In the genomic region with DNA sequence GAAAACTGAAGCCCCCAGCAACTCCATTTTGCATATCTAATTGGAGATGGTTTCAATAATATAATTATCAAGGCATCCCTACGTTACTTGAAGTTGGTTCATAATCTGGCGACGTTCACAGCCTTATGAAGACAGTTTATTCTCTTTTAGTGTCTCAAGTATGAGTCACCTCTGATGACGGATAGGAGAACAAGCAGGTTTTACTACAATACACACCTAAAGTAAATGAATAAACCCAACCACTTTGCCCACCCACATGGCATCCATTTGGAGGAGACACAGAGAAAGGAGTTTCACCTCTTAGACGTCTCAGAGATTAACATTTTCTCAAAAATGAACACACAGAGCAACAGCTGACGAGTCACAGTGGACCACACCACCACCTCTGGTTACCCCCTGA, we compare ENCODE assay signal across 21 cellular contexts. TPM values are rescaled to one million over a fixed set of nuclear protein-coding genes. Genes with fewer than 3 reads are reported as not detected.
DNase-seq lines count a peak whose midpoint lies in the region; ATAC-seq and TF ChIP-seq lines count a peak whose summit lies in the region.
"Had no signal": no experiment of that assay in that cellular context is flagged by ENCODE, and none has a peak within 500 bp of the region (broad histone marks: within the 10 kb centered on the region; RNA-seq: fewer than 3 reads in every experiment).

No MANE protein-coding gene starts in this region.

- H3K27ac Mint-ChIP-seq in stimulated activated naive B cell treated with anti-CD40 and anti-IgM and Interleukin-4, amounts not matched to agents 10 μg/mL and 1 μg/mL and 100 μg/mL, for 72 hours, result peak overlapping the region; percentile 88
- H3K27ac Mint-ChIP-seq: activated CD4-positive, alpha-beta T cell treated with anti-CD3 and anti-CD28 coated beads, Interleukin-2, amount 10 ng/mL, durations not matched to agents 24 days and 14 days had no signal

- no TSS peak for BruUV-seq in PC-3 (replicated peaks; lab: Mats Ljungman, UMichigan)

- CTCF ChIA-PET in PC-3 (lab: Charles Lee), result no interaction called here

- H4K20me1 ChIP-seq in PC-3 (ENCODE audit: low read length), result no peaks in the 10 kb centered on the region

- no peak for TF ChIP-seq EP300 in gastroesophageal sphincter (IDR thresholded peaks at IDR 0.05)

- H3K9me3 Mint-ChIP-seq in stimulated activated naive B cell treated with anti-CD40 and anti-IgM and Interleukin-4, amounts not matched to agents 10 μg/mL and 1 μg/mL and 100 μg/mL, for 72 hours, result no peaks in the 10 kb centered on the region
- H3K9me3 Mint-ChIP-seq: activated CD4-positive, alpha-beta T cell treated with anti-CD3 and anti-CD28 coated beads, Interleukin-2, amount 10 ng/mL, durations not matched to agents 24 days and 14 days had no signal

- H3K79me2 ChIP-seq in PC-3 (ENCODE audit: low read length), result no peaks in the 10 kb centered on the region

- peak overlapping the region; percentile 44; the same call in 1 of the 2 replicates for H3K9ac ChIP-seq in PC-3 (ENCODE audit: low read length)

- H2AFZ ChIP-seq in PC-3 (ENCODE audit: low read length), result peak overlapping the region; percentile 81

- DNase-seq in DMS53 (lab: John Stamatoyannopoulos, UW), result peak; percentile 37
- no peak for DNase-seq in DMS53 treated with DMSO at 0.1 percent for 48 hours (lab: John Stamatoyannopoulos, UW; ENCODE audit: unreplicated experiment)
- DNase-seq in PC-3, result peak; percentile 90
- DNase-seq in foreskin keratinocyte, result peak; percentile 56 to 72
- DNase-seq in stimulated activated naive B cell treated with anti-CD40 and anti-IgM and Interleukin-4, amounts not matched to agents 10 μg/mL and 1 μg/mL and 100 μg/mL, for 72 hours, result no peak
- no peak for DNase-seq in SHP77 treated with DMSO at 0.1 percent for 48 hours (lab: John Stamatoyannopoulos, UW)
- DNase-seq in lower lobe of right lung, result no peak
- DNase-seq: activated CD4-positive, alpha-beta T cell treated with anti-CD3 and anti-CD28 coated beads, Interleukin-2, amount 10 ng/mL, durations not matched to agents 24 days and 14 days; activated CD8-positive, alpha-beta memory T cell treated with anti-CD3 and anti-CD28 coated beads, Interleukin-2, amount 50 U/mL, for 48 hours; activated gamma-delta T cell treated with Interleukin-2 at 50 U/mL for 16 hours; amygdala; C1 segment of cervical spinal cord; gastrocnemius medialis; left lung; MG63; NCI-H1694; NCI-H226; NK-92 treated with Interleukin-12 subunit alpha and Interleukin-12 subunit beta, amount 100 ng/mL, for 24 hours; stimulated activated CD4-positive, alpha-beta T cell treated with anti-CD3 and anti-CD28 coated beads, Interleukin-2, amount 100 ng/mL, for 48 hours had no signal

- H3K4me1 ChIP-seq in PC-3 (ENCODE audit: insufficient read depth, low read length) (peaks cover 35% of the 10 kb centered on the region), foreskin keratinocyte (peaks cover 21% of the 10 kb centered on the region), lower lobe of right lung (no peaks in the 10 kb centered on the region), gastroesophageal sphincter (peaks cover 0 to 5% (median 0%) of the 10 kb centered on the region in 3 donors)
- H3K4me1 ChIP-seq: gastrocnemius medialis had no signal

- peak; percentile 97 for ATAC-seq in PC-3
- peak; percentile 89 for ATAC-seq in foreskin keratinocyte
- no peak for ATAC-seq in stimulated activated naive B cell treated with anti-CD40 and anti-IgM and Interleukin-4, amounts not matched to agents 10 μg/mL and 1 μg/mL and 100 μg/mL, for 72 hours (replicated peaks)
- no peak for ATAC-seq in lower lobe of right lung
- ATAC-seq in gastroesophageal sphincter, result no peak
- ATAC-seq: gastrocnemius medialis, left lung had no signal

- POLR2A ChIA-PET in PC-3 (lab: Charles Lee; ENCODE audit: unreplicated experiment), result no interaction called here

- no peaks in the 10 kb centered on the region for H3K9me3 ChIP-seq in PC-3 (ENCODE audit: low read length)
- no peaks in the 10 kb centered on the region for H3K9me3 ChIP-seq in lower lobe of right lung
- H3K9me3 ChIP-seq in gastroesophageal sphincter, result no peaks in the 10 kb centered on the region
- H3K9me3 ChIP-seq: gastrocnemius medialis, left lung, MG63 had no signal

- TF ChIP-seq CTCF in PC-3 (conservative IDR thresholded peaks at IDR 0.05; ENCODE audit: low read depth, low read length) (no peak), foreskin keratinocyte (conservative IDR thresholded peaks at IDR 0.05) (no peak), lower lobe of right lung (IDR thresholded peaks at IDR 0.05) (no peak), gastroesophageal sphincter (IDR thresholded peaks at IDR 0.05) (no peak)

- no peaks in the 10 kb centered on the region for H3K9me2 ChIP-seq in PC-3 (replicated peaks; ENCODE audit: low read length)

- H3K36me3 ChIP-seq in PC-3 (ENCODE audit: low read depth, low read length) (no peaks in the 10 kb centered on the region), lower lobe of right lung (no peaks in the 10 kb centered on the region), gastroesophageal sphincter (no peaks in the 10 kb centered on the region)
- H3K36me3 ChIP-seq: gastrocnemius medialis, left lung, MG63 had no signal

- H3K4me2 ChIP-seq in PC-3 (ENCODE audit: low read length), result peak overlapping the region; percentile 78

- peaks cover 54 to 63% of the 10 kb centered on the region in 2 donors for H3K36me3 Mint-ChIP-seq in stimulated activated naive B cell treated with anti-CD40 and anti-IgM and Interleukin-4, amounts not matched to agents 10 μg/mL and 1 μg/mL and 100 μg/mL, for 72 hours

- no peaks in the 10 kb centered on the region for H3K27me3 Mint-ChIP-seq in stimulated activated naive B cell treated with anti-CD40 and anti-IgM and Interleukin-4, amounts not matched to agents 10 μg/mL and 1 μg/mL and 100 μg/mL, for 72 hours

- H3K27me3 ChIP-seq in PC-3 (ENCODE audit: low read length), result no peaks in the 10 kb centered on the region
- H3K27me3 ChIP-seq in foreskin keratinocyte, result no peaks in the 10 kb centered on the region
- H3K27me3 ChIP-seq in lower lobe of right lung (ENCODE audit: low read depth), result no peaks in the 10 kb centered on the region
- H3K27me3 ChIP-seq in gastroesophageal sphincter, result no peaks in the 10 kb centered on the region
- H3K27me3 ChIP-seq: MG63 had no signal

- intact Hi-C loops in PC-3 (cut with micrococcal nuclease) (loop anchor here (1.0 kb wide), 1 partner anchor 21 kb away; no protein-coding TSS in a partner anchor), lower lobe of right lung (cut with DNase I) (no loop called here)

- peak overlapping the region; percentile 9 to 31 for H3K4me3 Mint-ChIP-seq in stimulated activated naive B cell treated with anti-CD40 and anti-IgM and Interleukin-4, amounts not matched to agents 10 μg/mL and 1 μg/mL and 100 μg/mL, for 72 hours
- H3K4me3 Mint-ChIP-seq: activated CD4-positive, alpha-beta T cell treated with anti-CD3 and anti-CD28 coated beads, Interleukin-2, amount 10 ng/mL, durations not matched to agents 24 days and 14 days had no signal

- 76 to 88% methylated on average over 2 to 6 of the region's 6 CpGs for WGBS in gastroesophageal sphincter (ENCODE audit: low coverage in 1 of 2), 2 donors

- H3K4me3 ChIP-seq in PC-3 (ENCODE audit: low read length) (peak overlapping the region; percentile 34; the same call in 1 of the 2 replicates), lower lobe of right lung (no peak overlapping the region), gastroesophageal sphincter (no peak overlapping the region)
- H3K4me3 ChIP-seq: gastrocnemius medialis, left lung, MG63 had no signal

- peak overlapping the region; percentile 83 for H3K27ac ChIP-seq in PC-3 (ENCODE audit: low read length)
- H3K27ac ChIP-seq in foreskin keratinocyte, result peak overlapping the region; percentile 60
- no peak overlapping the region for H3K27ac ChIP-seq in lower lobe of right lung
- no peak overlapping the region for H3K27ac ChIP-seq in gastroesophageal sphincter
- H3K27ac ChIP-seq: 22Rv1, gastrocnemius medialis had no signal

- no peaks in the 10 kb centered on the region for H3F3A ChIP-seq in PC-3 (ENCODE audit: low read length, unreplicated experiment)

- TF ChIP-seq POLR2A in gastroesophageal sphincter (IDR thresholded peaks at IDR 0.05), result no peak

- peaks cover 83 to 97% of the 10 kb centered on the region in 2 donors for H3K4me1 Mint-ChIP-seq in stimulated activated naive B cell treated with anti-CD40 and anti-IgM and Interleukin-4, amounts not matched to agents 10 μg/mL and 1 μg/mL and 100 μg/mL, for 72 hours

RNA-seq across cellular contexts. Expression of gene BCL11A, which starts 40.8 kb away (rescaled TPM):
- total RNA-seq in PC-3 (2014; rRNA removed) (3.1 and 4.6 TPM in 2 replicates), foreskin keratinocyte (7.1 and 7.2 TPM in 2 replicates), lower lobe of right lung (9.7 TPM), gastroesophageal sphincter (10 to 100 TPM in 1 of 4 donors, 1 to 10 TPM in 3; 3.6 to 10.6 (median 8.1) TPM)
- 5.3 and 6.9 TPM in 2 replicates for polyA plus RNA-seq in foreskin keratinocyte
- total RNA-seq: activated CD4-positive, alpha-beta T cell treated with anti-CD3 and anti-CD28 coated beads, Interleukin-2, amount 10 ng/mL, durations not matched to agents 24 days and 14 days had no signal

Comparison
In these comparisons a context has a peak if more than half of its experiments do, and no peak if none do; other contexts are left out.
1. DNase-seq: peak in DMS53 (single experiment), PC-3 (single experiment) and foreskin keratinocyte (2 of 2); none in DMS53 treated with DMSO at 0.1 percent for 48 hours (single experiment), stimulated activated naive B cell treated with anti-CD40 and anti-IgM and Interleukin-4, amounts not matched to agents 10 μg/mL and 1 μg/mL and 100 μg/mL, for 72 hours (single experiment), SHP77 treated with DMSO at 0.1 percent for 48 hours (single experiment) and lower lobe of right lung (single experiment).
2. ATAC-seq: peak in PC-3 (single experiment) and foreskin keratinocyte (single experiment); none in stimulated activated naive B cell treated with anti-CD40 and anti-IgM and Interleukin-4, amounts not matched to agents 10 μg/mL and 1 μg/mL and 100 μg/mL, for 72 hours (0 of 2), lower lobe of right lung (0 of 2) and gastroesophageal sphincter (single experiment).
3. H3K27ac ChIP-seq: peak in PC-3 (single experiment) and foreskin keratinocyte (single experiment); none in lower lobe of right lung (single experiment) and gastroesophageal sphincter (0 of 4).